In genomic region chr22:49670610-49671330, GRCh38 we compare ENCODE assay signal across 8 cellular contexts.
A peak's percentile ranks its signal among the peaks of the same experiment; 100 is the strongest.
DNase-seq lines count a peak whose midpoint lies in the region; ATAC-seq lines count a peak whose summit lies in the region.
"Had no signal": no experiment of that assay in that cellular context is flagged by ENCODE, and none has a peak within 500 bp of the region (broad histone marks: within the 10 kb centered on the region; RNA-seq: fewer than 3 reads in every experiment).

No MANE protein-coding gene starts in this region.

- H3K27me3 ChIP-seq in HUES6 (ENCODE audit: control insufficient read depth, insufficient read depth, low read length) (peaks cover 70% of the 10 kb centered on the region), iPS-18a (ENCODE audit: control insufficient read depth, insufficient read depth, low read length) (peaks cover 56% of the 10 kb centered on the region)

- H3K9me3 Mint-ChIP-seq in stimulated activated memory B cell treated with anti-CD40 and anti-IgM and Interleukin-4, amounts not matched to agents 10 μg/mL and 1 μg/mL and 100 μg/mL, for 72 hours, result no peaks in the 10 kb centered on the region

- H3K36me3 Mint-ChIP-seq in stimulated activated memory B cell treated with anti-CD40 and anti-IgM and Interleukin-4, amounts not matched to agents 10 μg/mL and 1 μg/mL and 100 μg/mL, for 72 hours, result no peaks in the 10 kb centered on the region

- DNase-seq in activated CD8-positive, alpha-beta memory T cell treated with anti-CD3 and anti-CD28 coated beads, Interleukin-2, amount 50 U/mL, for 4 hours, result peak; percentile 14
- DNase-seq in NCI-H82 (lab: John Stamatoyannopoulos, UW) (no peak), NCI-H446 (lab: John Stamatoyannopoulos, UW) (no peak)

- no peak overlapping the region for H3K27ac Mint-ChIP-seq in stimulated activated memory B cell treated with anti-CD40 and anti-IgM and Interleukin-4, amounts not matched to agents 10 μg/mL and 1 μg/mL and 100 μg/mL, for 72 hours

- peak overlapping the region; percentile 58 for H3K4me3 ChIP-seq in HUES6 (ENCODE audit: low read depth, low read length)
- H3K4me3 ChIP-seq in iPS-18a (ENCODE audit: low read length), result peak overlapping the region; percentile 31

- H3K9me3 ChIP-seq in HUES6 (ENCODE audit: control insufficient read depth, insufficient read depth, low read depth, low read length) (0 out of 2 replicates have a peak, but pooled peaks cover 4% of the 10 kb centered on the region), iPS-18a (ENCODE audit: control insufficient read depth, low read depth, low read length) (no peaks in the 10 kb centered on the region)

- H3K4me3 Mint-ChIP-seq in stimulated activated memory B cell treated with anti-CD40 and anti-IgM and Interleukin-4, amounts not matched to agents 10 μg/mL and 1 μg/mL and 100 μg/mL, for 72 hours, result peak overlapping the region; percentile 69

- H3K27ac ChIP-seq in HUES6 (ENCODE audit: low read depth, low read length) (no peak overlapping the region), iPS-18a (ENCODE audit: low read length) (no peak overlapping the region)
- H3K27ac ChIP-seq: epithelial cell of prostate had no signal

- H3K36me3 ChIP-seq in HUES6 (ENCODE audit: control insufficient read depth, insufficient read depth, low read length), result no peaks in the 10 kb centered on the region
- no peaks in the 10 kb centered on the region for H3K36me3 ChIP-seq in iPS-18a (ENCODE audit: control insufficient read depth, low read depth, low read length)

- peak; percentile 77 for ATAC-seq in stimulated activated memory B cell treated with anti-CD40 and anti-IgM and Interleukin-4, amounts not matched to agents 10 μg/mL and 1 μg/mL and 100 μg/mL, for 72 hours
- ATAC-seq in HG03432 (IDR thresholded peaks at IDR 0.05; ENCODE audit: unreplicated experiment), result no peak

- H3K9ac ChIP-seq in HUES6 (ENCODE audit: low read length) (no peak overlapping the region), iPS-18a (ENCODE audit: low read length) (no peak overlapping the region)

- H3K4me1 Mint-ChIP-seq in stimulated activated memory B cell treated with anti-CD40 and anti-IgM and Interleukin-4, amounts not matched to agents 10 μg/mL and 1 μg/mL and 100 μg/mL, for 72 hours, result peaks cover 27% of the 10 kb centered on the region

- H3K27me3 Mint-ChIP-seq in stimulated activated memory B cell treated with anti-CD40 and anti-IgM and Interleukin-4, amounts not matched to agents 10 μg/mL and 1 μg/mL and 100 μg/mL, for 72 hours, result peaks cover 33% of the 10 kb centered on the region

- H3K4me1 ChIP-seq in HUES6 (ENCODE audit: control insufficient read depth, insufficient read depth, low read length), result peaks cover 8% of the 10 kb centered on the region
- H3K4me1 ChIP-seq in iPS-18a (ENCODE audit: control insufficient read depth, low read depth, low read length), result peaks cover 8% of the 10 kb centered on the region
